Comparison of ENCODE assay signal across 1 cellular context in the genomic region with DNA sequence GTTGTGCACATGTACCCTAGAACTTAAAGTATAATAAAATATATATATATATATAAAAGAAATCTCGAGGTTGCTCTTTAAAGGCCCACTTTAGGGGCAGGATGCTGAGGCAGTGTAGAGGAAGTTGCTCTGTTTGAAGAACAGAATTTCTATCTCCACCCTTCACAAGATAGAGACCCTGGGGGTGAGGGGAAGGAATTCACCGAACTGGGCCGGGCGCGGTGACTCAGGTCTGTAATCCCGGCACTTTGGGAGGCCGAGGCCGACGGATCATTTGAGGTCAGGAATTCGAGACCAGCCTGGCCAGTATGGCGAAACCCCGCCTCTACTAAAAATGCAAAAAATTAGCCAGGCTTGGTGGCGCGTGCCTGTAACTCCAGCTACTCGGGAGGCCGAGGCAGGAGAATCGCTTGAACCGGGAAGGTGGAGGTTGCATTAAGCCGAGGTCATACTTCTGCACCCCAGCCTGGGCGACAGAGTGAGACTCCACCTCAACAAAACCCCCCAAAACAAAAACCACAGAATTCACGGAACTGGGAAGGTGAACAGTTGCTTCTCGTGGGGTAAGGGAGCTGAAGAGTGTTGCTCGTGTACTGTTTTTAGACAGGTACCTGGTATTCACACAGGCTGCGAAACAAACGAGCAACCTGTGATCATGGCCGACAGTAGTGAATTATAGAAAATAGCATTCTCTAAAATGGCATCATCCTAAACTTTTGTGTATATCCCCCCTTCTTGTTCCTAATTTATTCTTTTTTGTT.
TF ChIP-seq lines count a peak whose summit lies in the region.

No MANE protein-coding gene starts in this region.

TF ChIP-seq in K562, 482 proteins besides CTCF, POLR2A, EP300 and RAD21 (continued from another document):
- TF ChIP-seq, protein P1, sequence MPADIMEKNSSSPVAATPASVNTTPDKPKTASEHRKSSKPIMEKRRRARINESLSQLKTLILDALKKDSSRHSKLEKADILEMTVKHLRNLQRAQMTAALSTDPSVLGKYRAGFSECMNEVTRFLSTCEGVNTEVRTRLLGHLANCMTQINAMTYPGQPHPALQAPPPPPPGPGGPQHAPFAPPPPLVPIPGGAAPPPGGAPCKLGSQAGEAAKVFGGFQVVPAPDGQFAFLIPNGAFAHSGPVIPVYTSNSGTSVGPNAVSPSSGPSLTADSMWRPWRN (IDR thresholded peaks at IDR 0.05; ENCODE audit: low read depth) = no peak
- TF ChIP-seq SP2 (IDR thresholded peaks at IDR 0.05; ENCODE audit: extremely low read depth, low read depth, low read length, poor library complexity, severe bottlenecking) (no peak), ZNF184 (CRISPR knock-in tag; IDR thresholded peaks at IDR 0.05) (no peak), ZZZ3 (IDR thresholded peaks at IDR 0.05) (no peak), JUND (IDR thresholded peaks at IDR 0.05; ENCODE audit: borderline replicate concordance, low read depth, low read length) (no peak), JUND (tag; IDR thresholded peaks at IDR 0.05; ENCODE audit: borderline replicate concordance, low read depth, low read length) (no peak), KHSRP (IDR thresholded peaks at IDR 0.05) (no peak), RBM39 (optimal IDR thresholded peaks at IDR 0.05; ENCODE audit: low read depth, low read length) (no peak), POU5F1 (IDR thresholded peaks at IDR 0.05; ENCODE audit: borderline replicate concordance, low read depth, low read length, partially characterized antibody) (no peak), MTA1 (IDR thresholded peaks at IDR 0.05; ENCODE audit: borderline replicate concordance) (no peak)
- TF ChIP-seq, protein P2, sequence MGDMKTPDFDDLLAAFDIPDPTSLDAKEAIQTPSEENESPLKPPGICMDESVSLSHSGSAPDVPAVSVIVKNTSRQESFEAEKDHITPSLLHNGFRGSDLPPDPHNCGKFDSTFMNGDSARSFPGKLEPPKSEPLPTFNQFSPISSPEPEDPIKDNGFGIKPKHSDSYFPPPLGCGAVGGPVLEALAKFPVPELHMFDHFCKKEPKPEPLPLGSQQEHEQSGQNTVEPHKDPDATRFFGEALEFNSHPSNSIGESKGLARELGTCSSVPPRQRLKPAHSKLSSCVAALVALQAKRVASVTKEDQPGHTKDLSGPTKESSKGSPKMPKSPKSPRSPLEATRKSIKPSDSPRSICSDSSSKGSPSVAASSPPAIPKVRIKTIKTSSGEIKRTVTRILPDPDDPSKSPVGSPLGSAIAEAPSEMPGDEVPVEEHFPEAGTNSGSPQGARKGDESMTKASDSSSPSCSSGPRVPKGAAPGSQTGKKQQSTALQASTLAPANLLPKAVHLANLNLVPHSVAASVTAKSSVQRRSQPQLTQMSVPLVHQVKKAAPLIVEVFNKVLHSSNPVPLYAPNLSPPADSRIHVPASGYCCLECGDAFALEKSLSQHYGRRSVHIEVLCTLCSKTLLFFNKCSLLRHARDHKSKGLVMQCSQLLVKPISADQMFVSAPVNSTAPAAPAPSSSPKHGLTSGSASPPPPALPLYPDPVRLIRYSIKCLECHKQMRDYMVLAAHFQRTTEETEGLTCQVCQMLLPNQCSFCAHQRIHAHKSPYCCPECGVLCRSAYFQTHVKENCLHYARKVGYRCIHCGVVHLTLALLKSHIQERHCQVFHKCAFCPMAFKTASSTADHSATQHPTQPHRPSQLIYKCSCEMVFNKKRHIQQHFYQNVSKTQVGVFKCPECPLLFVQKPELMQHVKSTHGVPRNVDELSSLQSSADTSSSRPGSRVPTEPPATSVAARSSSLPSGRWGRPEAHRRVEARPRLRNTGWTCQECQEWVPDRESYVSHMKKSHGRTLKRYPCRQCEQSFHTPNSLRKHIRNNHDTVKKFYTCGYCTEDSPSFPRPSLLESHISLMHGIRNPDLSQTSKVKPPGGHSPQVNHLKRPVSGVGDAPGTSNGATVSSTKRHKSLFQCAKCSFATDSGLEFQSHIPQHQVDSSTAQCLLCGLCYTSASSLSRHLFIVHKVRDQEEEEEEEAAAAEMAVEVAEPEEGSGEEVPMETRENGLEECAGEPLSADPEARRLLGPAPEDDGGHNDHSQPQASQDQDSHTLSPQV (IDR thresholded peaks at IDR 0.05) = no peak
- TF ChIP-seq, protein P3, sequence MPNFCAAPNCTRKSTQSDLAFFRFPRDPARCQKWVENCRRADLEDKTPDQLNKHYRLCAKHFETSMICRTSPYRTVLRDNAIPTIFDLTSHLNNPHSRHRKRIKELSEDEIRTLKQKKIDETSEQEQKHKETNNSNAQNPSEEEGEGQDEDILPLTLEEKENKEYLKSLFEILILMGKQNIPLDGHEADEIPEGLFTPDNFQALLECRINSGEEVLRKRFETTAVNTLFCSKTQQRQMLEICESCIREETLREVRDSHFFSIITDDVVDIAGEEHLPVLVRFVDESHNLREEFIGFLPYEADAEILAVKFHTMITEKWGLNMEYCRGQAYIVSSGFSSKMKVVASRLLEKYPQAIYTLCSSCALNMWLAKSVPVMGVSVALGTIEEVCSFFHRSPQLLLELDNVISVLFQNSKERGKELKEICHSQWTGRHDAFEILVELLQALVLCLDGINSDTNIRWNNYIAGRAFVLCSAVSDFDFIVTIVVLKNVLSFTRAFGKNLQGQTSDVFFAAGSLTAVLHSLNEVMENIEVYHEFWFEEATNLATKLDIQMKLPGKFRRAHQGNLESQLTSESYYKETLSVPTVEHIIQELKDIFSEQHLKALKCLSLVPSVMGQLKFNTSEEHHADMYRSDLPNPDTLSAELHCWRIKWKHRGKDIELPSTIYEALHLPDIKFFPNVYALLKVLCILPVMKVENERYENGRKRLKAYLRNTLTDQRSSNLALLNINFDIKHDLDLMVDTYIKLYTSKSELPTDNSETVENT (CRISPR knock-in tag; IDR thresholded peaks at IDR 0.05) = no peak
- TF ChIP-seq, protein P4, sequence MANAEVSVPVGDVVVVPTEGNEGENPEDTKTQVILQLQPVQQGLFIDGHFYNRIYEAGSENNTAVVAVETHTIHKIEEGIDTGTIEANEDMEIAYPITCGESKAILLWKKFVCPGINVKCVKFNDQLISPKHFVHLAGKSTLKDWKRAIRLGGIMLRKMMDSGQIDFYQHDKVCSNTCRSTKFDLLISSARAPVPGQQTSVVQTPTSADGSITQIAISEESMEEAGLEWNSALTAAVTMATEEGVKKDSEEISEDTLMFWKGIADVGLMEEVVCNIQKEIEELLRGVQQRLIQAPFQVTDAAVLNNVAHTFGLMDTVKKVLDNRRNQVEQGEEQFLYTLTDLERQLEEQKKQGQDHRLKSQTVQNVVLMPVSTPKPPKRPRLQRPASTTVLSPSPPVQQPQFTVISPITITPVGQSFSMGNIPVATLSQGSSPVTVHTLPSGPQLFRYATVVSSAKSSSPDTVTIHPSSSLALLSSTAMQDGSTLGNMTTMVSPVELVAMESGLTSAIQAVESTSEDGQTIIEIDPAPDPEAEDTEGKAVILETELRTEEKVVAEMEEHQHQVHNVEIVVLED (CRISPR knock-in tag; IDR thresholded peaks at IDR 0.05) = no peak
